1 cellular context compared by ENCODE assay signal in genomic region chr17:63425478-63425877, GRCh38.
TF ChIP-seq lines count a peak whose summit lies in the region.

No MANE protein-coding gene starts in this region.

TF ChIP-seq in HepG2, 621 proteins besides CTCF, POLR2A, EP300 and RAD21 (continued from another document):
- no peak for TF ChIP-seq ZNF318 (CRISPR knock-in tag; IDR thresholded peaks at IDR 0.05)
- TF ChIP-seq KMT2B (CRISPR knock-in tag; IDR thresholded peaks at IDR 0.05), result no peak
- no peak for TF ChIP-seq CREB3 (CRISPR knock-in tag; IDR thresholded peaks at IDR 0.05)
- no peak for TF ChIP-seq POGK (CRISPR knock-in tag; conservative IDR thresholded peaks at IDR 0.05)
- no peak for TF ChIP-seq ZNF576 (CRISPR knock-in tag; IDR thresholded peaks at IDR 0.05)
- TF ChIP-seq ZNF281 (CRISPR knock-in tag; IDR thresholded peaks at IDR 0.05; ENCODE audit: borderline replicate concordance), result no peak
- no peak for TF ChIP-seq ZBTB39 (CRISPR knock-in tag; IDR thresholded peaks at IDR 0.05)
- TF ChIP-seq ELF1 (CRISPR knock-in tag; IDR thresholded peaks at IDR 0.05), result 0 out of 2 replicates have a peak, but pooled peaks have one; percentile 17
- peak; percentile 50 for TF ChIP-seq TEAD3 (CRISPR knock-in tag; optimal IDR thresholded peaks at IDR 0.05; ENCODE audit: borderline replicate concordance)
- no peak for TF ChIP-seq HNF1A (IDR thresholded peaks at IDR 0.05; ENCODE audit: low read depth)
- no peak for TF ChIP-seq HNF1A (CRISPR knock-in tag; IDR thresholded peaks at IDR 0.05; ENCODE audit: borderline replicate concordance)
- no peak for TF ChIP-seq ZNF850 (CRISPR knock-in tag; conservative IDR thresholded peaks at IDR 0.05)
- TF ChIP-seq TARDBP (CRISPR knock-in tag; IDR thresholded peaks at IDR 0.05), result no peak
- TF ChIP-seq NCOA1 (CRISPR knock-in tag; IDR thresholded peaks at IDR 0.05), result no peak
- 0 out of 2 replicates have a peak, but pooled peaks have one; percentile 59 for TF ChIP-seq ZNF274 (CRISPR knock-in tag; IDR thresholded peaks at IDR 0.05)
- TF ChIP-seq ARID4A (CRISPR knock-in tag; IDR thresholded peaks at IDR 0.05; ENCODE audit: borderline replicate concordance), result no peak; the same call in 1 of the 2 replicates
- no peak for TF ChIP-seq ZNF143 (CRISPR knock-in tag; IDR thresholded peaks at IDR 0.05)
